ENCODE assay signal across 2 cellular contexts in genomic region chrX:69154051-69154450, GRCh38.
TF ChIP-seq lines count a peak whose summit lies in the region.

No MANE protein-coding gene starts in this region.

TF ChIP-seq in SK-N-SH, 30 proteins besides CTCF, POLR2A, EP300 and RAD21 (continued from another document):
- TF ChIP-seq MXI1 (IDR thresholded peaks at IDR 0.05; ENCODE audit: low read depth, low read length) (no peak), TAF1 (IDR thresholded peaks at IDR 0.05; ENCODE audit: borderline replicate concordance, low read depth, low read length) (no peak), RCOR1 (IDR thresholded peaks at IDR 0.05; ENCODE audit: low read length) (no peak), IRF3 (IDR thresholded peaks at IDR 0.05; ENCODE audit: low read depth, low read length) (no peak), MAX (IDR thresholded peaks at IDR 0.05; ENCODE audit: low read depth) (no peak), TEAD4 (IDR thresholded peaks at IDR 0.05; ENCODE audit: borderline replicate concordance, insufficient read depth) (no peak), RFX5 (IDR thresholded peaks at IDR 0.05; ENCODE audit: low read length) (no peak)

TF ChIP-seq in SK-N-SH treated with all-trans-retinoic acid at 6 μM for 48 hours, 23 proteins besides CTCF, POLR2A, EP300 and RAD21 (continued from another document):
- TF ChIP-seq ZFP30 (CRISPR knock-in tag; IDR thresholded peaks at IDR 0.05) (no peak), TOX (CRISPR knock-in tag; IDR thresholded peaks at IDR 0.05; ENCODE audit: borderline replicate concordance) (no peak), ISL1 (CRISPR knock-in tag; IDR thresholded peaks at IDR 0.05) (no peak), TCF4 (CRISPR knock-in tag; IDR thresholded peaks at IDR 0.05; ENCODE audit: borderline replicate concordance) (no peak)
